ENCODE assay signal across 22 cellular contexts in the genomic region with DNA sequence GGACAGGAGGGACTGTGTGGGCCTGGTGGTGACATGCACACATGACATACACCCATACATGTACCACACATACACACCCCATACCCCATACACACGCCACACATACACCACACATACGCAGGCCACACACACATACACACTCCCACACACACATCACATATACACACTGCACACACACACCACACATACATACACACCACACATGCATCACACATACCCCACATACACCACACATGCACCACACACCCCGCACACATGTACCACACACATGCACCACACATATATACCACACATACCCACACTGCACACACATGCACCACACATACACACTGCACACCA.
"Had no signal": no experiment of that assay in that cellular context is flagged by ENCODE, and none has a peak within 500 bp of the region (broad histone marks: within the 10 kb centered on the region; RNA-seq: fewer than 3 reads in every experiment).

No MANE protein-coding gene starts in this region.

- H3K27ac ChIP-seq: brain microvascular endothelial cell had no signal

- H3K36me3 ChIP-seq: brain microvascular endothelial cell had no signal

- H3K4me1 Mint-ChIP-seq: activated B cell treated with CpG ODN at 0.5 μM for 24 hours; activated CD4-positive, alpha-beta T cell treated with anti-CD3 and anti-CD28 coated beads, Interleukin-2, amount 10 ng/mL, durations not matched to agents 24 days and 14 days; activated CD8-positive, alpha-beta memory T cell treated with anti-CD3 and anti-CD28 coated beads, Interleukin-2, amount 10 ng/mL, durations not matched to agents 7 days and 5 days; activated naive CD4-positive, alpha-beta T cell treated with anti-CD3 and anti-CD28 coated beads, Interleukin-2, amount 10 ng/mL, durations not matched to agents 7 days and 5 days; activated naive CD8-positive, alpha-beta T cell treated with anti-CD3 and anti-CD28 coated beads for 36 hours; T-helper 17 cell had no signal

- H3K9me3 Mint-ChIP-seq: activated naive CD4-positive, alpha-beta T cell treated with anti-CD3 and anti-CD28 coated beads, Interleukin-2, amount 10 ng/mL, durations not matched to agents 7 days and 5 days; activated naive CD8-positive, alpha-beta T cell treated with anti-CD3 and anti-CD28 coated beads for 36 hours had no signal

- ATAC-seq: activated CD8-positive, alpha-beta memory T cell treated with anti-CD3 and anti-CD28 coated beads, Interleukin-2, amount 10 ng/mL, durations not matched to agents 7 days and 5 days; PC-3; T-helper 17 cell had no signal

- DNase-seq: activated B cell treated with CpG ODN at 0.5 μM for 24 hours; activated CD4-positive, alpha-beta T cell treated with anti-CD3 and anti-CD28 coated beads for 1 hour; activated CD4-positive, alpha-beta T cell treated with anti-CD3 and anti-CD28 coated beads, Interleukin-2, amount 10 ng/mL, durations not matched to agents 24 days and 14 days; activated CD4-positive, alpha-beta T cell treated with anti-CD3 and anti-CD28 coated beads, Interleukin-2, amount 50 U/mL, for 48 hours; activated CD8-positive, alpha-beta memory T cell treated with anti-CD3 and anti-CD28 coated beads, Interleukin-2, amount 10 ng/mL, durations not matched to agents 7 days and 5 days; activated gamma-delta T cell treated with Interleukin-2 at 50 U/mL for 16 hours; activated naive CD4-positive, alpha-beta T cell treated with anti-CD3 and anti-CD28 coated beads, Interleukin-2, amount 10 ng/mL, durations not matched to agents 7 days and 5 days; activated naive CD8-positive, alpha-beta T cell treated with anti-CD3 and anti-CD28 coated beads for 36 hours; activated T-cell treated with anti-CD3 and anti-CD28 coated beads, Interleukin-2, amount 50 U/mL, for 24 hours; brain microvascular endothelial cell; Kasumi-1; KBM-7; NCI-H1105 treated with DMSO at 0.1 percent for 48 hours; NCI-H1436 treated with DMSO at 0.1 percent for 48 hours; NCI-H187 treated with DMSO at 0.1 percent for 48 hours; NCI-H2081 treated with DMSO at 0.1 percent for 48 hours; NCI-H446; NCI-H524; PC-3; SHP77 treated with DMSO at 0.1 percent for 48 hours; T-helper 17 cell; T-helper 9 cell had no signal

- H3K4me3 Mint-ChIP-seq: activated B cell treated with CpG ODN at 0.5 μM for 24 hours; activated CD4-positive, alpha-beta T cell treated with anti-CD3 and anti-CD28 coated beads, Interleukin-2, amount 10 ng/mL, durations not matched to agents 24 days and 14 days; activated CD8-positive, alpha-beta memory T cell treated with anti-CD3 and anti-CD28 coated beads, Interleukin-2, amount 10 ng/mL, durations not matched to agents 7 days and 5 days; activated naive CD4-positive, alpha-beta T cell treated with anti-CD3 and anti-CD28 coated beads, Interleukin-2, amount 10 ng/mL, durations not matched to agents 7 days and 5 days; activated naive CD8-positive, alpha-beta T cell treated with anti-CD3 and anti-CD28 coated beads for 36 hours; activated T-cell treated with anti-CD3 and anti-CD28 coated beads, Interleukin-2, amount 50 U/mL, for 24 hours; T-helper 17 cell had no signal

- H3K27me3 ChIP-seq: brain microvascular endothelial cell had no signal

- H3K27me3 Mint-ChIP-seq: activated B cell treated with CpG ODN at 0.5 μM for 24 hours; activated CD4-positive, alpha-beta T cell treated with anti-CD3 and anti-CD28 coated beads, Interleukin-2, amount 10 ng/mL, durations not matched to agents 24 days and 14 days; activated CD8-positive, alpha-beta memory T cell treated with anti-CD3 and anti-CD28 coated beads, Interleukin-2, amount 10 ng/mL, durations not matched to agents 7 days and 5 days had no signal

- H3K36me3 Mint-ChIP-seq: activated CD8-positive, alpha-beta memory T cell treated with anti-CD3 and anti-CD28 coated beads, Interleukin-2, amount 10 ng/mL, durations not matched to agents 7 days and 5 days; activated naive CD4-positive, alpha-beta T cell treated with anti-CD3 and anti-CD28 coated beads, Interleukin-2, amount 10 ng/mL, durations not matched to agents 7 days and 5 days; activated naive CD8-positive, alpha-beta T cell treated with anti-CD3 and anti-CD28 coated beads for 36 hours had no signal
